ENCODE assay signal across 8 cellular contexts in genomic region chr16:89115216-89115949, GRCh38. TPM values are rescaled to one million over a fixed set of nuclear protein-coding genes. Genes with fewer than 3 reads are reported as not detected.
DNase-seq lines count a peak whose midpoint lies in the region; ATAC-seq and TF ChIP-seq lines count a peak whose summit lies in the region.

No MANE protein-coding gene starts in this region.

- H3K4me1 Mint-ChIP-seq in activated CD8-positive, alpha-beta memory T cell treated with anti-CD3 and anti-CD28 coated beads, Interleukin-2, amount 10 ng/mL, durations not matched to agents 7 days and 5 days, result peaks cover 31% of the 10 kb centered on the region

- H3K9ac ChIP-seq in Loucy (ENCODE audit: low read depth, low read length, poor library complexity, severe bottlenecking), result peak overlapping the region; percentile 91

- peak in 1 of 2 donors; percentile 21 for TF ChIP-seq POLR2A in gastrocnemius medialis (IDR thresholded peaks at IDR 0.05)

- H3K36me3 ChIP-seq in Loucy (ENCODE audit: insufficient read depth, low read length), result no peaks in the 10 kb centered on the region
- H3K36me3 ChIP-seq in gastrocnemius medialis, result peaks cover 0 to 86% of the 10 kb centered on the region in 2 donors

- H3K27me3 ChIP-seq in Loucy (ENCODE audit: insufficient read depth, low read length, poor library complexity, severe bottlenecking) (no peaks in the 10 kb centered on the region), gastrocnemius medialis (no peaks in the 10 kb centered on the region)

- no peaks in the 10 kb centered on the region for H4K20me1 ChIP-seq in Loucy (ENCODE audit: insufficient read depth, low read length, poor library complexity, severe bottlenecking)

- H3K36me3 Mint-ChIP-seq in activated CD8-positive, alpha-beta memory T cell treated with anti-CD3 and anti-CD28 coated beads, Interleukin-2, amount 10 ng/mL, durations not matched to agents 7 days and 5 days, result peaks cover 21% of the 10 kb centered on the region

- in situ Hi-C loops in gastrocnemius medialis (cut with MboI; ENCODE audit: low sequenced_read_pairs in 4 of 4), result no loop called here

- H3K4me3 ChIP-seq in Loucy (ENCODE audit: low read length, poor library complexity, severe bottlenecking) (peak overlapping the region; percentile 78), fibroblast of mammary gland (ENCODE audit: control insufficient read depth, low read depth, low read length) (no peak overlapping the region), gastrocnemius medialis (peak overlapping the region in 1 of 4 donors; percentile 0)

- intact Hi-C loops in gastrocnemius medialis (cut with DNase I; ENCODE audit: low total_unique reads), result no loop called here

- H3K4me2 ChIP-seq in Loucy (ENCODE audit: low read depth, low read length, poor library complexity, severe bottlenecking), result peak overlapping the region; percentile 99

- CTCF ChIA-PET in activated CD8-positive, alpha-beta memory T cell treated with anti-CD3 and anti-CD28 coated beads, Interleukin-2, amount 10 ng/mL, durations not matched to agents 7 days and 5 days (lab: Charles Lee), result interaction anchor here (0.9 to 2.8 kb wide), 2 partner anchors 18 to 102 kb away, joined by 3 to 22 read pairs; partner anchors contain the start of gene ZNF778

- peak overlapping the region; percentile 95 for H3K27ac Mint-ChIP-seq in activated CD8-positive, alpha-beta memory T cell treated with anti-CD3 and anti-CD28 coated beads, Interleukin-2, amount 10 ng/mL, durations not matched to agents 7 days and 5 days

- DNase-seq in Ammon's horn (ENCODE audit: low spot score) (peak; percentile 85), fibroblast of mammary gland (ENCODE audit: low read depth) (peak; percentile 80), gastrocnemius medialis (peak; percentile 40 to 51), cerebellum (ENCODE audit: low spot score) (no peak), DMS53 treated with DMSO at 0.1 percent for 48 hours (lab: John Stamatoyannopoulos, UW; ENCODE audit: unreplicated experiment) (no peak)
- DNase-seq in activated CD8-positive, alpha-beta memory T cell treated with anti-CD3 and anti-CD28 coated beads, Interleukin-2, amount 10 ng/mL, durations not matched to agents 7 days and 5 days, result peak; percentile 90

- no peak for TF ChIP-seq CTCF in Loucy (conservative IDR thresholded peaks at IDR 0.05; ENCODE audit: low read length)
- no peak for TF ChIP-seq CTCF in fibroblast of mammary gland (conservative IDR thresholded peaks at IDR 0.05; ENCODE audit: control insufficient read depth, insufficient read depth, low read depth, low read length)
- TF ChIP-seq CTCF in gastrocnemius medialis (IDR thresholded peaks at IDR 0.05 in 4 of 5, conservative IDR thresholded peaks at IDR 0.05 in 1 of 5), result no peak

- H3K4me3 Mint-ChIP-seq in activated CD8-positive, alpha-beta memory T cell treated with anti-CD3 and anti-CD28 coated beads, Interleukin-2, amount 10 ng/mL, durations not matched to agents 7 days and 5 days, result peak overlapping the region; percentile 61

- H3K4me1 ChIP-seq in Loucy (ENCODE audit: insufficient read depth, low read length, poor library complexity, severe bottlenecking), result peaks cover 25% of the 10 kb centered on the region
- H3K4me1 ChIP-seq in gastrocnemius medialis, result no peaks in the 10 kb centered on the region

- H3K79me2 ChIP-seq in Loucy (ENCODE audit: insufficient read depth, low read length), result peaks cover 4% of the 10 kb centered on the region; the same call in 1 of the 2 replicates

- H3K27me3 Mint-ChIP-seq in activated CD8-positive, alpha-beta memory T cell treated with anti-CD3 and anti-CD28 coated beads, Interleukin-2, amount 10 ng/mL, durations not matched to agents 7 days and 5 days, result no peaks in the 10 kb centered on the region

- no peaks in the 10 kb centered on the region for H3K9me2 ChIP-seq in Loucy (replicated peaks; ENCODE audit: low read depth, low read length)

- H3K9me3 ChIP-seq in Loucy (ENCODE audit: insufficient read depth, low read depth, low read length), result no peaks in the 10 kb centered on the region
- no peaks in the 10 kb centered on the region for H3K9me3 ChIP-seq in gastrocnemius medialis

- peak; percentile 76 for ATAC-seq in GM21381 (IDR thresholded peaks at IDR 0.05; ENCODE audit: unreplicated experiment)
- ATAC-seq in activated CD8-positive, alpha-beta memory T cell treated with anti-CD3 and anti-CD28 coated beads, Interleukin-2, amount 10 ng/mL, durations not matched to agents 7 days and 5 days, result peak; percentile 91
- no peak for ATAC-seq in gastrocnemius medialis

- no peak overlapping the region for H2AFZ ChIP-seq in Loucy (ENCODE audit: low read length)

- no peaks in the 10 kb centered on the region for H3K9me3 Mint-ChIP-seq in activated CD8-positive, alpha-beta memory T cell treated with anti-CD3 and anti-CD28 coated beads, Interleukin-2, amount 10 ng/mL, durations not matched to agents 7 days and 5 days (ENCODE audit: low read depth)

- H3K27ac ChIP-seq in gastrocnemius medialis, result no peak overlapping the region

- no peaks in the 10 kb centered on the region for H3F3A ChIP-seq in Loucy (ENCODE audit: low read depth)

RNA-seq across cellular contexts. Expression of gene ACSF3, which starts 21.7 kb away (rescaled TPM):
- total RNA-seq in activated CD8-positive, alpha-beta memory T cell treated with anti-CD3 and anti-CD28 coated beads, Interleukin-2, amount 10 ng/mL, durations not matched to agents 7 days and 5 days, result 10 to 100 TPM; 43.6 to 56.7 TPM
- total RNA-seq in gastrocnemius medialis, result 10 to 100 TPM; 17.8 to 20.7 (median 19.4) TPM
- total RNA-seq in cerebellum, result 16.6 TPM

RNA-seq across cellular contexts. Expression of gene CDH15, which starts 56.2 kb away (rescaled TPM):
- not detected for total RNA-seq in activated CD8-positive, alpha-beta memory T cell treated with anti-CD3 and anti-CD28 coated beads, Interleukin-2, amount 10 ng/mL, durations not matched to agents 7 days and 5 days
- total RNA-seq in gastrocnemius medialis (10 to 100 TPM; 48.5 to 60.8 (median 51.0) TPM), cerebellum (3.8 TPM)

Comparison
In these comparisons a context has a peak if more than half of its experiments do, and no peak if none do; other contexts are left out.
1. DNase-seq: peak in Ammon's horn (single experiment), activated CD8-positive, alpha-beta memory T cell treated with anti-CD3 and anti-CD28 coated beads, Interleukin-2, amount 10 ng/mL, durations not matched to agents 7 days and 5 days (single experiment), fibroblast of mammary gland (single experiment) and gastrocnemius medialis (2 of 2); none in cerebellum (single experiment) and DMS53 treated with DMSO at 0.1 percent for 48 hours (single experiment).
2. ATAC-seq: peak in GM21381 (single experiment) and activated CD8-positive, alpha-beta memory T cell treated with anti-CD3 and anti-CD28 coated beads, Interleukin-2, amount 10 ng/mL, durations not matched to agents 7 days and 5 days (single experiment); none in gastrocnemius medialis (0 of 2).
3. RNA of gene CDH15, which starts 56.2 kb away (total RNA-seq): 48.5 to 60.8 TPM in gastrocnemius medialis; 3.8 TPM in cerebellum (single experiment) and not detected in activated CD8-positive, alpha-beta memory T cell treated with anti-CD3 and anti-CD28 coated beads, Interleukin-2, amount 10 ng/mL, durations not matched to agents 7 days and 5 days; every median in the first group is over 10 times any median in the second.